ENCODE assay signal across 8 cellular contexts in genomic region chr5:95962785-95963184, GRCh38. TPM values are rescaled to one million over a fixed set of nuclear protein-coding genes. Genes with fewer than 3 reads are reported as not detected.
DNase-seq lines count a peak whose midpoint lies in the region; ATAC-seq lines count a peak whose summit lies in the region.

No MANE protein-coding gene starts in this region.

- H3K4me1 Mint-ChIP-seq in activated CD8-positive, alpha-beta T cell treated with anti-CD3 and anti-CD28 coated beads, Interleukin-2, amount 10 ng/mL, durations not matched to agents 7 days and 5 days (ENCODE audit: low read depth), result peaks cover 39% of the 10 kb centered on the region
- peaks cover 64% of the 10 kb centered on the region for H3K4me1 Mint-ChIP-seq in stimulated activated naive CD8-positive, alpha-beta T cell treated with anti-CD3 and anti-CD28 coated beads, Interleukin-15, Interleukin-2, amounts not matched to agents 100 ng/mL and 50 ng/mL, for 24 hours (ENCODE audit: low read depth)

- no peak for ATAC-seq in activated CD8-positive, alpha-beta T cell treated with anti-CD3 and anti-CD28 coated beads, Interleukin-2, amount 10 ng/mL, durations not matched to agents 7 days and 5 days

- H3K4me1 ChIP-seq in HUES6 (ENCODE audit: control insufficient read depth, insufficient read depth, low read length) (peaks cover 39% of the 10 kb centered on the region), iPS-18a (ENCODE audit: control insufficient read depth, low read depth, low read length) (peaks cover 43% of the 10 kb centered on the region)

- H3K9me3 Mint-ChIP-seq in activated CD8-positive, alpha-beta T cell treated with anti-CD3 and anti-CD28 coated beads, Interleukin-2, amount 10 ng/mL, durations not matched to agents 7 days and 5 days (ENCODE audit: insufficient read depth), result no peaks in the 10 kb centered on the region
- no peaks in the 10 kb centered on the region for H3K9me3 Mint-ChIP-seq in stimulated activated naive CD8-positive, alpha-beta T cell treated with anti-CD3 and anti-CD28 coated beads, Interleukin-15, Interleukin-2, amounts not matched to agents 100 ng/mL and 50 ng/mL, for 24 hours

- intact Hi-C loops in posterior vena cava (cut with DNase I), result loop anchor here in 1 of 2 donors (5.0 kb wide), 1 partner anchor 285 kb away; no protein-coding TSS in a partner anchor

- peak overlapping the region; percentile 94 for H3K4me3 Mint-ChIP-seq in activated CD8-positive, alpha-beta T cell treated with anti-CD3 and anti-CD28 coated beads, Interleukin-2, amount 10 ng/mL, durations not matched to agents 7 days and 5 days
- H3K4me3 Mint-ChIP-seq in stimulated activated naive CD8-positive, alpha-beta T cell treated with anti-CD3 and anti-CD28 coated beads, Interleukin-15, Interleukin-2, amounts not matched to agents 100 ng/mL and 50 ng/mL, for 24 hours, result peak overlapping the region; percentile 92

- H3K9me3 ChIP-seq in HUES6 (ENCODE audit: control insufficient read depth, insufficient read depth, low read depth, low read length) (no peaks in the 10 kb centered on the region), iPS-18a (ENCODE audit: control insufficient read depth, low read depth, low read length) (no peaks in the 10 kb centered on the region)

- no peak for DNase-seq in activated CD8-positive, alpha-beta T cell treated with anti-CD3 and anti-CD28 coated beads, Interleukin-2, amount 10 ng/mL, durations not matched to agents 7 days and 5 days
- DNase-seq in posterior vena cava (ENCODE audit: low spot score) (no peak), NCI-H1105 treated with DMSO at 0.1 percent for 48 hours (lab: John Stamatoyannopoulos, UW) (no peak), C1 segment of cervical spinal cord (lab: John Stamatoyannopoulos, UW) (no peak), NCI-H1092 treated with DMSO at 0.1 percent for 48 hours (lab: John Stamatoyannopoulos, UW) (no peak)

- peak overlapping the region; percentile 98 for H3K27ac Mint-ChIP-seq in activated CD8-positive, alpha-beta T cell treated with anti-CD3 and anti-CD28 coated beads, Interleukin-2, amount 10 ng/mL, durations not matched to agents 7 days and 5 days
- H3K27ac Mint-ChIP-seq in stimulated activated naive CD8-positive, alpha-beta T cell treated with anti-CD3 and anti-CD28 coated beads, Interleukin-15, Interleukin-2, amounts not matched to agents 100 ng/mL and 50 ng/mL, for 24 hours, result peak overlapping the region; percentile 98

- H3K36me3 ChIP-seq in HUES6 (ENCODE audit: control insufficient read depth, insufficient read depth, low read length), result no peaks in the 10 kb centered on the region
- H3K36me3 ChIP-seq in iPS-18a (ENCODE audit: control insufficient read depth, low read depth, low read length), result no peaks in the 10 kb centered on the region

- POLR2A ChIA-PET in activated CD8-positive, alpha-beta T cell treated with anti-CD3 and anti-CD28 coated beads, Interleukin-2, amount 10 ng/mL, durations not matched to agents 7 days and 5 days (lab: Charles Lee), result interaction anchor here (0.6 to 1.0 kb wide), 2 partner anchors 100 to 1387 kb away, joined by 3 read pairs; no protein-coding TSS in a partner anchor

- no peaks in the 10 kb centered on the region for H3K36me3 Mint-ChIP-seq in activated CD8-positive, alpha-beta T cell treated with anti-CD3 and anti-CD28 coated beads, Interleukin-2, amount 10 ng/mL, durations not matched to agents 7 days and 5 days (ENCODE audit: low read depth)
- H3K36me3 Mint-ChIP-seq in stimulated activated naive CD8-positive, alpha-beta T cell treated with anti-CD3 and anti-CD28 coated beads, Interleukin-15, Interleukin-2, amounts not matched to agents 100 ng/mL and 50 ng/mL, for 24 hours (ENCODE audit: low read depth), result peaks cover 27% of the 10 kb centered on the region

- H3K9ac ChIP-seq in HUES6 (ENCODE audit: low read length) (peak overlapping the region; percentile 79), iPS-18a (ENCODE audit: low read length) (peak overlapping the region; percentile 67)

- peak overlapping the region; percentile 86 for H3K4me3 ChIP-seq in HUES6 (ENCODE audit: low read depth, low read length)
- peak overlapping the region; percentile 91 for H3K4me3 ChIP-seq in iPS-18a (ENCODE audit: low read length)

- CTCF ChIA-PET in activated CD8-positive, alpha-beta T cell treated with anti-CD3 and anti-CD28 coated beads, Interleukin-2, amount 10 ng/mL, durations not matched to agents 7 days and 5 days (lab: Charles Lee), result interaction anchor here (0.9 to 5.7 kb wide), 7 partner anchors 11 to 373 kb away, joined by 3 to 33 read pairs (median 7); no protein-coding TSS in a partner anchor

- peak overlapping the region; percentile 79; the same call in 1 of the 2 replicates for H3K27ac ChIP-seq in HUES6 (ENCODE audit: low read depth, low read length)
- H3K27ac ChIP-seq in iPS-18a (ENCODE audit: low read length), result peak overlapping the region; percentile 88

- H3K27me3 ChIP-seq in HUES6 (ENCODE audit: control insufficient read depth, insufficient read depth, low read length), result peaks cover 17% of the 10 kb centered on the region
- H3K27me3 ChIP-seq in iPS-18a (ENCODE audit: control insufficient read depth, insufficient read depth, low read length), result peaks cover 17% of the 10 kb centered on the region

- H3K27me3 Mint-ChIP-seq in activated CD8-positive, alpha-beta T cell treated with anti-CD3 and anti-CD28 coated beads, Interleukin-2, amount 10 ng/mL, durations not matched to agents 7 days and 5 days (ENCODE audit: low read depth), result peaks cover 7% of the 10 kb centered on the region
- H3K27me3 Mint-ChIP-seq in stimulated activated naive CD8-positive, alpha-beta T cell treated with anti-CD3 and anti-CD28 coated beads, Interleukin-15, Interleukin-2, amounts not matched to agents 100 ng/mL and 50 ng/mL, for 24 hours, result peaks cover 6% of the 10 kb centered on the region

RNA-seq across cellular contexts. Expression of gene ELL2, which starts 1.1 kb away (rescaled TPM):
- total RNA-seq in activated CD8-positive, alpha-beta T cell treated with anti-CD3 and anti-CD28 coated beads, Interleukin-2, amount 10 ng/mL, durations not matched to agents 7 days and 5 days, result 10 to 100 TPM; 11.0 to 11.1 TPM
- 100 to 1,000 TPM in 1 of 2 donors, 10 to 100 TPM in 1; 69.8 to 135 TPM for total RNA-seq in posterior vena cava

Comparison
In these comparisons a context has a peak if more than half of its experiments do, and no peak if none do; other contexts are left out.
1. RNA of gene ELL2, which starts 1.1 kb away (total RNA-seq): 69.8 to 135 TPM in posterior vena cava; 11.0 to 11.1 TPM in activated CD8-positive, alpha-beta T cell treated with anti-CD3 and anti-CD28 coated beads, Interleukin-2, amount 10 ng/mL, durations not matched to agents 7 days and 5 days; every median in the first group is over 4 times any median in the second.